Comparison of ENCODE assay signal across 11 cellular contexts in the genomic region with DNA sequence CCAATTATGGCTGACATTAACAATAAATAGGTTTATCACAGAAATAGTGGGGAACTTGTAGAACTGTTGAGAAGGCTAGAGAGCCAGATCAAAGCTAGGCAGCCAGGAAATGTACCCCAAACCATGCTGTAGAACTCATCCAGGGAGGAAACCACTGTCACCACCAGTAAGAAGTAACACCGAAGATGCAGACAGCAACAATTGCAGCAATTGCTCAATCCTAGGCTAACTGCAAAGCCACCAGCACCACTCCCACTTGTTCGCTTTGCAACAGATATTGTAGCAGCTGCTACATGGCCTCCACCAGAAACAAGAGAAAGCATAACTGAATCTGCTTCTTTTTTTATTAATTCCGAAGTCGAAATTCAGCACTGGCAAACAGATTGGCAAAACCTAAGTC. TPM values are rescaled to one million over a fixed set of nuclear protein-coding genes. Genes with fewer than 3 reads are reported as not detected.
DNase-seq lines count a peak whose midpoint lies in the region; ATAC-seq and TF ChIP-seq lines count a peak whose summit lies in the region.
"Not testable (repeated sequence)": the region's sequence is repeated elsewhere in the genome, so short reads cannot be mapped to it uniquely, and the experiment has no call there.
"Had no signal": no experiment of that assay in that cellular context is flagged by ENCODE, and none has a peak within 500 bp of the region (broad histone marks: within the 10 kb centered on the region; RNA-seq: fewer than 3 reads in every experiment).

No MANE protein-coding gene starts in this region.

- WGBS in testis, 2 donors, result 60% methylated on average over 1 of the region's 4 CpGs; no CpG with 5 or more reads in 1 of the 2 donors

- H3K4me1 Mint-ChIP-seq in activated CD4-positive, alpha-beta T cell treated with anti-CD3 and anti-CD28 coated beads for 36 hours; activated CD8-positive, alpha-beta T cell treated with anti-CD3 and anti-CD28 coated beads, Interleukin-2, amount 10 ng/mL, durations not matched to agents 7 days and 5 days (ENCODE audit: low read depth); activated naive CD4-positive, alpha-beta T cell treated with anti-CD3 and anti-CD28 coated beads for 36 hours (ENCODE audit: low read depth); immature natural killer cell: not testable (repeated sequence)

- not testable (repeated sequence) for H3K4me3 Mint-ChIP-seq in activated CD4-positive, alpha-beta T cell treated with anti-CD3 and anti-CD28 coated beads for 36 hours
- peak overlapping the region; percentile 48 for H3K4me3 Mint-ChIP-seq in activated CD8-positive, alpha-beta T cell treated with anti-CD3 and anti-CD28 coated beads, Interleukin-2, amount 10 ng/mL, durations not matched to agents 7 days and 5 days
- peak overlapping the region; percentile 27 for H3K4me3 Mint-ChIP-seq in activated naive CD4-positive, alpha-beta T cell treated with anti-CD3 and anti-CD28 coated beads for 36 hours
- H3K4me3 Mint-ChIP-seq in immature natural killer cell, result peak overlapping the region; percentile 24 to 53 (median 26)

- not testable (repeated sequence) for H3K36me3 Mint-ChIP-seq in activated CD4-positive, alpha-beta T cell treated with anti-CD3 and anti-CD28 coated beads for 36 hours (ENCODE audit: low read depth); activated CD8-positive, alpha-beta T cell treated with anti-CD3 and anti-CD28 coated beads, Interleukin-2, amount 10 ng/mL, durations not matched to agents 7 days and 5 days (ENCODE audit: low read depth); activated naive CD4-positive, alpha-beta T cell treated with anti-CD3 and anti-CD28 coated beads for 36 hours (ENCODE audit: low read depth); immature natural killer cell

- CTCF ChIA-PET in activated CD4-positive, alpha-beta T cell treated with anti-CD3 and anti-CD28 coated beads for 36 hours (lab: Charles Lee); activated CD8-positive, alpha-beta T cell treated with anti-CD3 and anti-CD28 coated beads, Interleukin-2, amount 10 ng/mL, durations not matched to agents 7 days and 5 days (lab: Charles Lee); activated naive CD4-positive, alpha-beta T cell treated with anti-CD3 and anti-CD28 coated beads for 36 hours (lab: Charles Lee): not testable (repeated sequence)

- DNase-seq in DND-41, result peak; percentile 38
- peak; percentile 40 for DNase-seq in activated CD4-positive, alpha-beta T cell treated with anti-CD3 and anti-CD28 coated beads for 36 hours
- DNase-seq in activated CD8-positive, alpha-beta T cell treated with anti-CD3 and anti-CD28 coated beads, Interleukin-2, amount 10 ng/mL, durations not matched to agents 7 days and 5 days, result peak; percentile 69
- peak; percentile 9 for DNase-seq in activated T-helper 1 cell treated with Interleukin-2 at 50 U/mL for 16 hours (ENCODE audit: low read depth)
- peak; percentile 54 for DNase-seq in activated naive CD4-positive, alpha-beta T cell treated with anti-CD3 and anti-CD28 coated beads for 36 hours
- peak; percentile 59 to 73 (median 64) for DNase-seq in immature natural killer cell
- DNase-seq in stimulated activated CD8-positive, alpha-beta memory T cell treated with anti-CD3 and anti-CD28 coated beads, Interleukin-12 subunit alpha, Interleukin-12 subunit beta, amount 100 ng/mL, for 4 hours (ENCODE audit: low read depth), result peak; percentile 0
- peak; percentile 13 for DNase-seq in testis

- H4K20me1 ChIP-seq in DND-41 (ENCODE audit: insufficient read depth, low read length), result not testable (repeated sequence)

- ATAC-seq in DND-41 (ENCODE audit: insufficient read depth, low read depth); activated CD4-positive, alpha-beta T cell treated with anti-CD3 and anti-CD28 coated beads for 36 hours; activated CD8-positive, alpha-beta T cell treated with anti-CD3 and anti-CD28 coated beads, Interleukin-2, amount 10 ng/mL, durations not matched to agents 7 days and 5 days: not testable (repeated sequence)

- H3K36me3 ChIP-seq in DND-41 (ENCODE audit: insufficient read depth, low read length); testis (ENCODE audit: low read depth, missing control alignments): not testable (repeated sequence)

- not testable (repeated sequence) for H3K4me1 ChIP-seq in DND-41 (ENCODE audit: insufficient read depth, low read length); testis

- POLR2A ChIA-PET in activated CD4-positive, alpha-beta T cell treated with anti-CD3 and anti-CD28 coated beads for 36 hours (lab: Charles Lee); activated CD8-positive, alpha-beta T cell treated with anti-CD3 and anti-CD28 coated beads, Interleukin-2, amount 10 ng/mL, durations not matched to agents 7 days and 5 days (lab: Charles Lee): not testable (repeated sequence)

- H3K27me3 ChIP-seq in DND-41 (ENCODE audit: insufficient read depth, low read length, poor library complexity); testis: not testable (repeated sequence)

- not testable (repeated sequence) for H3K27me3 Mint-ChIP-seq in activated CD4-positive, alpha-beta T cell treated with anti-CD3 and anti-CD28 coated beads for 36 hours; activated CD8-positive, alpha-beta T cell treated with anti-CD3 and anti-CD28 coated beads, Interleukin-2, amount 10 ng/mL, durations not matched to agents 7 days and 5 days (ENCODE audit: low read depth); activated naive CD4-positive, alpha-beta T cell treated with anti-CD3 and anti-CD28 coated beads for 36 hours (ENCODE audit: low read depth); immature natural killer cell (ENCODE audit: low read depth in 3 of 3)

- intact Hi-C loops in activated CD4-positive, alpha-beta T cell treated with anti-CD3 and anti-CD28 coated beads for 36 hours (cut with DNase I, micrococcal nuclease); activated naive CD4-positive, alpha-beta T cell treated with anti-CD3 and anti-CD28 coated beads for 36 hours (cut with micrococcal nuclease); testis (cut with DNase I; ENCODE audit: low total_unique reads): not testable (repeated sequence)

- H3K27ac Mint-ChIP-seq in activated CD4-positive, alpha-beta T cell treated with anti-CD3 and anti-CD28 coated beads for 36 hours; activated naive CD4-positive, alpha-beta T cell treated with anti-CD3 and anti-CD28 coated beads for 36 hours: not testable (repeated sequence)
- H3K27ac Mint-ChIP-seq in activated CD8-positive, alpha-beta T cell treated with anti-CD3 and anti-CD28 coated beads, Interleukin-2, amount 10 ng/mL, durations not matched to agents 7 days and 5 days, result peak overlapping the region; percentile 46
- H3K27ac Mint-ChIP-seq in immature natural killer cell, result peak overlapping the region in 4 of 6 donors; percentile 34 to 77 (median 49)

- not testable (repeated sequence) for H3K9me3 Mint-ChIP-seq in activated CD4-positive, alpha-beta T cell treated with anti-CD3 and anti-CD28 coated beads for 36 hours (ENCODE audit: low read depth); activated CD8-positive, alpha-beta T cell treated with anti-CD3 and anti-CD28 coated beads, Interleukin-2, amount 10 ng/mL, durations not matched to agents 7 days and 5 days (ENCODE audit: insufficient read depth); activated naive CD4-positive, alpha-beta T cell treated with anti-CD3 and anti-CD28 coated beads for 36 hours; immature natural killer cell

- H3K4me2 ChIP-seq in DND-41 (ENCODE audit: insufficient read depth, low read length), result not testable (repeated sequence)

- H3K9me3 ChIP-seq in DND-41 (ENCODE audit: insufficient read depth, low read length, severe bottlenecking); testis: not testable (repeated sequence)

- not testable (repeated sequence) for H3K4me3 ChIP-seq in DND-41 (ENCODE audit: low read depth in 1 of 2, low read length in 2 of 2); testis

- not testable (repeated sequence) for TF ChIP-seq CTCF in DND-41 (IDR thresholded peaks at IDR 0.05; ENCODE audit: borderline replicate concordance, extremely low read depth, low read length, poor library complexity, severe bottlenecking); testis (IDR thresholded peaks at IDR 0.05)

- not testable (repeated sequence) for H3K9ac ChIP-seq in DND-41 (ENCODE audit: low read depth, low read length)

- TF ChIP-seq POLR2A in testis (IDR thresholded peaks at IDR 0.05), result not testable (repeated sequence)

- H3K27ac ChIP-seq in DND-41 (ENCODE audit: low read length); testis: not testable (repeated sequence)

- not testable (repeated sequence) for H3K79me2 ChIP-seq in DND-41 (ENCODE audit: insufficient read depth, low read length)

- not testable (repeated sequence) for H2AFZ ChIP-seq in DND-41 (ENCODE audit: low read depth, low read length)

RNA-seq across cellular contexts. Expression of a gene that starts 2.0 kb away (rescaled TPM):
- total RNA-seq in activated CD4-positive, alpha-beta T cell treated with anti-CD3 and anti-CD28 coated beads for 36 hours, result under 1 TPM; 0.05 to 0.07 TPM
- total RNA-seq in activated CD8-positive, alpha-beta T cell treated with anti-CD3 and anti-CD28 coated beads, Interleukin-2, amount 10 ng/mL, durations not matched to agents 7 days and 5 days, result under 1 TPM; 0.60 to 0.66 TPM
- under 1 TPM; 0.10 to 0.12 TPM for total RNA-seq in activated naive CD4-positive, alpha-beta T cell treated with anti-CD3 and anti-CD28 coated beads for 36 hours
- under 1 TPM in 2 of 3 donors, not detected in 1; 0.12 to 0.24 TPM for polyA plus RNA-seq in immature natural killer cell
- under 1 TPM in 1 of 2 donors, not detected in 1; 0.12 TPM for total RNA-seq in testis
- not detected for polyA plus RNA-seq in testis (ENCODE audit: insufficient read depth, low read depth, low replicate concordance)
- total RNA-seq: HepG2, MCF 10A had no signal
- polyA plus RNA-seq: A549, HepG2 had no signal

Comparison
In these comparisons a context has a peak if more than half of its experiments do, and no peak if none do; other contexts are left out.
1. DNase-seq: peak in every context shown above with its lines; median percentile 69 in activated CD8-positive, alpha-beta T cell treated with anti-CD3 and anti-CD28 coated beads, Interleukin-2, amount 10 ng/mL, durations not matched to agents 7 days and 5 days; 64 in immature natural killer cell; 54 in activated naive CD4-positive, alpha-beta T cell treated with anti-CD3 and anti-CD28 coated beads for 36 hours; 40 in activated CD4-positive, alpha-beta T cell treated with anti-CD3 and anti-CD28 coated beads for 36 hours; 38 in DND-41; 13 in testis; 9 in activated T-helper 1 cell treated with Interleukin-2 at 50 U/mL for 16 hours; 0 in stimulated activated CD8-positive, alpha-beta memory T cell treated with anti-CD3 and anti-CD28 coated beads, Interleukin-12 subunit alpha, Interleukin-12 subunit beta, amount 100 ng/mL, for 4 hours.